In genomic region chr19:41439441-41440222, GRCh38 we compare ENCODE assay signal across 1 cellular context.
A peak's percentile ranks its signal among the peaks of the same experiment; 100 is the strongest.
TF ChIP-seq lines count a peak whose summit lies in the region.

Gene DMAC2 (minus strand): TSS chr19:41439912. CDS start chr19:41439899, 13 bp downstream.

TF ChIP-seq in SK-N-SH, 30 proteins besides CTCF, POLR2A, EP300 and RAD21 (continued from another document):
- no peak for TF ChIP-seq NFIC (IDR thresholded peaks at IDR 0.05; ENCODE audit: borderline replicate concordance)
- TF ChIP-seq TCF12 (IDR thresholded peaks at IDR 0.05), result no peak
- peak; percentile 98 for TF ChIP-seq YY1 (IDR thresholded peaks at IDR 0.05; ENCODE audit: low read depth)
- no peak for TF ChIP-seq TEAD4 (IDR thresholded peaks at IDR 0.05; ENCODE audit: borderline replicate concordance, insufficient read depth)
- peak; percentile 66 for TF ChIP-seq MXI1 (IDR thresholded peaks at IDR 0.05; ENCODE audit: low read depth, low read length)
- TF ChIP-seq JUND (IDR thresholded peaks at IDR 0.05), result no peak
- TF ChIP-seq ZBTB33 (IDR thresholded peaks at IDR 0.05; ENCODE audit: borderline replicate concordance, low read depth), result peak; percentile 49; the same call in 1 of the 2 replicates
- TF ChIP-seq USF2 (IDR thresholded peaks at IDR 0.05; ENCODE audit: borderline replicate concordance, low read depth, low read length), result no peak
- TF ChIP-seq MEF2A (IDR thresholded peaks at IDR 0.05; ENCODE audit: borderline replicate concordance, low read depth), result no peak
- TF ChIP-seq SIN3A (IDR thresholded peaks at IDR 0.05; ENCODE audit: borderline replicate concordance, low read depth, low read length), result peak; percentile 17; the same call in 1 of the 2 replicates
- peak; percentile 79 for TF ChIP-seq GABPA (IDR thresholded peaks at IDR 0.05; ENCODE audit: low read depth)
- TF ChIP-seq GATA2 (CRISPR knock-in tag; IDR thresholded peaks at IDR 0.05), result no peak
- no peak for TF ChIP-seq FOXJ3 (CRISPR knock-in tag; IDR thresholded peaks at IDR 0.05)
- peak; percentile 85 for TF ChIP-seq POLR2AphosphoS5 (IDR thresholded peaks at IDR 0.05; ENCODE audit: low read depth, low read length)
- TF ChIP-seq TAF1 (IDR thresholded peaks at IDR 0.05; ENCODE audit: borderline replicate concordance, low read depth, low read length), result peak; percentile 80; the same call in 1 of the 2 replicates
- peak; percentile 92 for TF ChIP-seq MAX (IDR thresholded peaks at IDR 0.05; ENCODE audit: low read depth)
- TF ChIP-seq PBX3 (IDR thresholded peaks at IDR 0.05), result 0 out of 2 replicates have a peak, but pooled peaks have one; percentile 17
- no peak for TF ChIP-seq RCOR1 (IDR thresholded peaks at IDR 0.05; ENCODE audit: low read length)
